ENCODE assay signal across 8 cellular contexts in genomic region chr12:51863363-51863920, GRCh38. TPM values are rescaled to one million over a fixed set of nuclear protein-coding genes. Genes with fewer than 3 reads are reported as not detected.
DNase-seq lines count a peak whose midpoint lies in the region; ATAC-seq and TF ChIP-seq lines count a peak whose summit lies in the region.

No MANE protein-coding gene starts in this region.

- 0 to 25% methylated on average over 2 of the region's 17 CpGs for WGBS in esophagus squamous epithelium, 2 donors
- 86% methylated on average over 9 of the region's 17 CpGs for WGBS in SK-N-SH (ENCODE audit: low lambda C conversion rate)

- no peaks in the 10 kb centered on the region for H3F3A ChIP-seq in PC-9 (ENCODE audit: insufficient read depth, low read depth)
- H3F3A ChIP-seq in SK-N-SH (replicated peaks; ENCODE audit: insufficient read depth): no peaks in the 10 kb centered on the region
- no peaks in the 10 kb centered on the region for H3F3A ChIP-seq in MM.1S (ENCODE audit: insufficient read depth, low read length)

- intact Hi-C loops in CD4-positive, alpha-beta T cell (cut with DNase I, micrococcal nuclease): no loop called here
- intact Hi-C loops in esophagus squamous epithelium (cut with DNase I): no loop called here
- intact Hi-C loops in PC-9 (cut with micrococcal nuclease; ENCODE audit: unreplicated experiment): no loop called here

- no TSS peak for BruUV-seq in PC-9 (replicated peaks; lab: Mats Ljungman, UMichigan)

- H3K4me2 ChIP-seq in PC-9 (no peak overlapping the region), SK-N-SH (no peak overlapping the region), MM.1S (ENCODE audit: low read depth, low read length) (no peak overlapping the region)

- POLR2A ChIA-PET in CD4-positive, alpha-beta T cell (lab: Charles Lee): interaction anchor here (1.6 kb wide), 1 partner anchor 25 kb away, joined by 5 read pairs; the partner anchor contains the start of gene ANKRD33
- POLR2A ChIA-PET in PC-9 (lab: Charles Lee; ENCODE audit: unreplicated experiment): interaction anchor here (0.5 kb wide), 1 partner anchor 415 kb away, joined by 3 read pairs; no protein-coding TSS in a partner anchor
- POLR2A ChIA-PET in SK-N-SH (lab: Yijun Ruan, JAX): no interaction called here

- H3K9me3 Mint-ChIP-seq in CD4-positive, alpha-beta T cell: no peaks in the 10 kb centered on the region
- peaks cover 0 to 3% (median 0%) of the 10 kb centered on the region in 3 donors for H3K9me3 Mint-ChIP-seq in IgD-negative memory B cell

- H3K9me3 ChIP-seq in CD4-positive, alpha-beta T cell (ENCODE audit: control insufficient read depth, low read length): no peaks in the 10 kb centered on the region
- H3K9me3 ChIP-seq in esophagus squamous epithelium (no peaks in the 10 kb centered on the region), PC-9 (ENCODE audit: insufficient read depth, low read depth) (no peaks in the 10 kb centered on the region), SK-N-SH (no peaks in the 10 kb centered on the region), MM.1S (replicated peaks; ENCODE audit: insufficient read depth, low read length) (no peaks in the 10 kb centered on the region)

- H3K9me2 ChIP-seq in PC-9 (ENCODE audit: insufficient read depth): no peaks in the 10 kb centered on the region
- H3K9me2 ChIP-seq in SK-N-SH: no peaks in the 10 kb centered on the region
- H3K9me2 ChIP-seq in MM.1S (replicated peaks; ENCODE audit: insufficient read depth, low read length): no peaks in the 10 kb centered on the region

- peaks cover 13% of the 10 kb centered on the region for H3K4me1 Mint-ChIP-seq in CD4-positive, alpha-beta T cell (ENCODE audit: low read depth)
- H3K4me1 Mint-ChIP-seq in IgD-negative memory B cell: peaks cover 2 to 5% (median 2%) of the 10 kb centered on the region in 3 donors

- TF ChIP-seq CTCF in CD4-positive, alpha-beta T cell (IDR thresholded peaks at IDR 0.05): no peak
- TF ChIP-seq CTCF in esophagus squamous epithelium (IDR thresholded peaks at IDR 0.05): no peak
- TF ChIP-seq CTCF in PC-9 (conservative IDR thresholded peaks at IDR 0.05): no peak
- TF ChIP-seq CTCF in SK-N-SH (IDR thresholded peaks at IDR 0.05): no peak
- TF ChIP-seq CTCF in MM.1S (IDR thresholded peaks at IDR 0.05; ENCODE audit: low read length): no peak

- H3K9ac ChIP-seq in rectal smooth muscle tissue (ENCODE audit: low read length) (no peak overlapping the region), SK-N-SH (no peak overlapping the region), MM.1S (ENCODE audit: low read length) (no peak overlapping the region)

- no peaks in the 10 kb centered on the region for H3K36me3 Mint-ChIP-seq in CD4-positive, alpha-beta T cell (ENCODE audit: low read depth)
- no peaks in the 10 kb centered on the region for H3K36me3 Mint-ChIP-seq in IgD-negative memory B cell

- CTCF ChIA-PET in CD4-positive, alpha-beta T cell (lab: Charles Lee): no interaction called here
- CTCF ChIA-PET in PC-9 (lab: Charles Lee) (no interaction called here), SK-N-SH (lab: Yijun Ruan, JAX) (interaction anchor here (0.7 to 18.2 kb wide), 8 partner anchors 9 to 442 kb away, joined by 3 to 194 read pairs (median 4); a partner anchor contains a TSS)

- DNase-seq in CD4-positive, alpha-beta T cell: no peak
- DNase-seq in esophagus squamous epithelium (lab: John Stamatoyannopoulos, UW) (no peak), PC-9 (no peak), SK-N-SH (no peak), MM.1S (no peak)

- peak overlapping the region; percentile 54 for H3K4me3 Mint-ChIP-seq in CD4-positive, alpha-beta T cell
- H3K4me3 Mint-ChIP-seq in IgD-negative memory B cell: peak overlapping the region in 3 of 4 donors; percentile 12 to 37 (median 20)

- H2AFZ ChIP-seq in PC-9 (no peak overlapping the region), SK-N-SH (ENCODE audit: low read depth) (no peak overlapping the region), MM.1S (ENCODE audit: low read length) (no peak overlapping the region)

- no peak overlapping the region for H3K27ac ChIP-seq in CD4-positive, alpha-beta T cell (ENCODE audit: low read depth, low read length)
- H3K27ac ChIP-seq in esophagus squamous epithelium (no peak overlapping the region), rectal smooth muscle tissue (ENCODE audit: low read depth, low read length) (no peak overlapping the region), PC-9 (no peak overlapping the region), SK-N-SH (ENCODE audit: low read depth in 2 of 2, low read length in 1 of 2) (no peak overlapping the region), MM.1S (ENCODE audit: low read length) (no peak overlapping the region)

- H3K36me3 ChIP-seq in esophagus squamous epithelium: no peaks in the 10 kb centered on the region
- no peaks in the 10 kb centered on the region for H3K36me3 ChIP-seq in rectal smooth muscle tissue (ENCODE audit: control insufficient read depth, insufficient read depth, low read length)
- no peaks in the 10 kb centered on the region for H3K36me3 ChIP-seq in PC-9 (ENCODE audit: low read depth)
- no peaks in the 10 kb centered on the region for H3K36me3 ChIP-seq in SK-N-SH (replicated peaks in 1 of 2; ENCODE audit: control insufficient read depth in 1 of 2, insufficient read depth in 2 of 2, low read length in 1 of 2)
- H3K36me3 ChIP-seq in MM.1S (replicated peaks; ENCODE audit: insufficient read depth, low read length): no peaks in the 10 kb centered on the region

- H3K27ac Mint-ChIP-seq in CD4-positive, alpha-beta T cell: no peak overlapping the region
- H3K27ac Mint-ChIP-seq in IgD-negative memory B cell: no peak overlapping the region

- no peak for TF ChIP-seq RAD21 in SK-N-SH (IDR thresholded peaks at IDR 0.05; ENCODE audit: low read length)

- no peaks in the 10 kb centered on the region for H4K20me1 ChIP-seq in PC-9 (ENCODE audit: insufficient read depth)
- H4K20me1 ChIP-seq in SK-N-SH (ENCODE audit: insufficient read depth): no peaks in the 10 kb centered on the region
- no peaks in the 10 kb centered on the region for H4K20me1 ChIP-seq in MM.1S (ENCODE audit: insufficient read depth, low read length)

- no peak for TF ChIP-seq EP300 in SK-N-SH (IDR thresholded peaks at IDR 0.05; ENCODE audit: borderline replicate concordance in 1 of 2, low read depth in 1 of 2, low read length in 1 of 2)

- H3K27me3 Mint-ChIP-seq in CD4-positive, alpha-beta T cell: peaks cover 74% of the 10 kb centered on the region
- H3K27me3 Mint-ChIP-seq in IgD-negative memory B cell: peaks cover 45% of the 10 kb centered on the region

- H3K4me3 ChIP-seq in esophagus squamous epithelium (peak overlapping the region in 3 of 4 donors; percentile 31 to 61 (median 43)), rectal smooth muscle tissue (ENCODE audit: low read length) (peak overlapping the region; percentile 39), PC-9 (no peak overlapping the region), SK-N-SH (ENCODE audit: low read depth in 2 of 2, low read length in 1 of 2) (no peak overlapping the region), MM.1S (ENCODE audit: low read length) (no peak overlapping the region)

- no peak for TF ChIP-seq POLR2A in esophagus squamous epithelium (IDR thresholded peaks at IDR 0.05)

- no peaks in the 10 kb centered on the region for H3K79me2 ChIP-seq in PC-9 (ENCODE audit: low read depth)
- no peaks in the 10 kb centered on the region for H3K79me2 ChIP-seq in SK-N-SH (ENCODE audit: insufficient read depth)
- no peaks in the 10 kb centered on the region for H3K79me2 ChIP-seq in MM.1S (ENCODE audit: low read length)

- peaks cover 59% of the 10 kb centered on the region for H3K27me3 ChIP-seq in CD4-positive, alpha-beta T cell (ENCODE audit: control insufficient read depth, insufficient read depth, low read length)
- H3K27me3 ChIP-seq in esophagus squamous epithelium (peaks cover 0 to 82% (median 8%) of the 10 kb centered on the region in 4 donors), rectal smooth muscle tissue (ENCODE audit: control insufficient read depth, insufficient read depth, low read length) (peaks cover 11% of the 10 kb centered on the region), PC-9 (ENCODE audit: insufficient read depth, low read depth) (peaks cover 90% of the 10 kb centered on the region), SK-N-SH (ENCODE audit: insufficient read depth) (no peaks in the 10 kb centered on the region), MM.1S (replicated peaks; ENCODE audit: insufficient read depth, low read length) (peaks cover 67% of the 10 kb centered on the region)

- no peak for ATAC-seq in CD4-positive, alpha-beta T cell (ENCODE audit: poor library complexity)
- ATAC-seq in HG03565 (IDR thresholded peaks at IDR 0.05; ENCODE audit: unreplicated experiment): no peak

- H3K4me1 ChIP-seq in esophagus squamous epithelium (peaks cover 11 to 20% (median 13%) of the 10 kb centered on the region in 3 donors), rectal smooth muscle tissue (ENCODE audit: control insufficient read depth, insufficient read depth, low read length) (no peaks in the 10 kb centered on the region), PC-9 (replicated peaks; ENCODE audit: insufficient read depth) (no peaks in the 10 kb centered on the region), SK-N-SH (ENCODE audit: control insufficient read depth in 1 of 2, insufficient read depth in 2 of 2, low read depth in 1 of 2, low read length in 1 of 2) (peaks cover 0 to 29% of the 10 kb centered on the region in 2 experiments; a peak in 1 of 4 replicates), MM.1S (ENCODE audit: low read length) (no peaks in the 10 kb centered on the region)

RNA-seq across cellular contexts. Expression of gene FIGNL2, which starts 14.9 kb away (rescaled TPM):
- total RNA-seq in CD4-positive, alpha-beta T cell: 1 to 10 TPM; 1.2 to 1.3 TPM
- not detected for polyA plus RNA-seq in IgD-negative memory B cell
- total RNA-seq in esophagus squamous epithelium: under 1 TPM in 3 of 4 donors, not detected in 1; 0.18 to 0.38 (median 0.19) TPM
- not detected in 2 replicates for total RNA-seq in PC-9 (2021)
- polyA plus RNA-seq in SK-N-SH (2012; rRNA removed): 0.05 and 0.08 TPM in 2 replicates
- 0.03 and 0.05 TPM in 2 replicates for polyA plus RNA-seq in SK-N-SH (2012; cell fraction: cytosol; rRNA removed)
- polyA plus RNA-seq in SK-N-SH (2012; cell fraction: nucleus; rRNA removed): 0.46 and 0.58 TPM in 2 replicates

RNA-seq across cellular contexts. Expression of gene ANKRD33, which starts 24.5 kb away (rescaled TPM):
- not detected for total RNA-seq in CD4-positive, alpha-beta T cell
- not detected for polyA plus RNA-seq in IgD-negative memory B cell
- under 1 TPM in 1 of 4 donors, not detected in 3; 0.70 TPM for total RNA-seq in esophagus squamous epithelium
- total RNA-seq in PC-9 (2021): not detected in 2 replicates
- not detected in 2 replicates for polyA plus RNA-seq in SK-N-SH (2012; rRNA removed)
- polyA plus RNA-seq in SK-N-SH (2012; cell fraction: cytosol; rRNA removed): not detected in 2 replicates
- polyA plus RNA-seq in SK-N-SH (2012; cell fraction: nucleus; rRNA removed): 0.11 and 0.13 TPM in 2 replicates

RNA-seq across cellular contexts. Expression of gene ACVRL1, which starts 43.9 kb away (rescaled TPM):
- not detected for total RNA-seq in CD4-positive, alpha-beta T cell
- polyA plus RNA-seq in IgD-negative memory B cell (not detected), SK-N-SH (2012; rRNA removed) (0.07 and 0.08 TPM in 2 replicates)
- total RNA-seq in esophagus squamous epithelium (10 to 100 TPM in 3 of 4 donors, 1 to 10 TPM in 1; 2.0 to 71.3 (median 14.5) TPM), PC-9 (2021) (not detected in 2 replicates)
- polyA plus RNA-seq in SK-N-SH (2012; cell fraction: cytosol; rRNA removed): 0.05 and 0.07 TPM in 2 replicates
- polyA plus RNA-seq in SK-N-SH (2012; cell fraction: nucleus; rRNA removed): 0.11 and 0.54 TPM in 2 replicates

Comparison
In these comparisons a context has a peak if more than half of its experiments do, and no peak if none do; other contexts are left out.
1. H3K4me3 ChIP-seq: peak in esophagus squamous epithelium (3 of 4) and rectal smooth muscle tissue (single experiment); none in PC-9 (single experiment), SK-N-SH (0 of 2) and MM.1S (single experiment).